12 cellular contexts compared by ENCODE assay signal in genomic region chr21:16302851-16303282, GRCh38.
DNase-seq lines count a peak whose midpoint lies in the region; TF ChIP-seq lines count a peak whose summit lies in the region.
"Had no signal": no experiment of that assay in that cellular context is flagged by ENCODE, and none has a peak within 500 bp of the region (broad histone marks: within the 10 kb centered on the region; RNA-seq: fewer than 3 reads in every experiment).

No MANE protein-coding gene starts in this region.

- H3K4me1 ChIP-seq in skeletal muscle satellite cell (ENCODE audit: control insufficient read depth, insufficient read depth, low read length), result peaks cover 10% of the 10 kb centered on the region

- peak overlapping the region; percentile 82 for H3K4me2 ChIP-seq in skeletal muscle satellite cell (ENCODE audit: low read length)

- no peaks in the 10 kb centered on the region for H3K36me3 ChIP-seq in brain microvascular endothelial cell (replicated peaks)
- H3K36me3 ChIP-seq in skeletal muscle satellite cell (ENCODE audit: insufficient read depth, low read length), result no peaks in the 10 kb centered on the region

- H3K9me3 ChIP-seq in skeletal muscle satellite cell (replicated peaks; ENCODE audit: low read length), result no peaks in the 10 kb centered on the region

- in situ Hi-C loops in brain microvascular endothelial cell (cut with HindIII; ENCODE audit: low pct_ligation_motif_present, low sequenced_read_pairs), result no loop called here

- H3K4me3 ChIP-seq in brain microvascular endothelial cell (ENCODE audit: low read depth, low read length) (no peak overlapping the region), skeletal muscle satellite cell (ENCODE audit: low read length) (peak overlapping the region; percentile 34)

- H3K9ac ChIP-seq in skeletal muscle satellite cell (ENCODE audit: low read depth, low read length), result peak overlapping the region; percentile 57

- H3K27me3 ChIP-seq in brain microvascular endothelial cell (replicated peaks) (no peaks in the 10 kb centered on the region), skeletal muscle satellite cell (ENCODE audit: control insufficient read depth, insufficient read depth, low read length) (no peaks in the 10 kb centered on the region)

- DNase-seq in H4 (ENCODE audit: low spot score), result peak; percentile 18
- peak; percentile 89 for DNase-seq in brain microvascular endothelial cell
- DNase-seq in inferior parietal cortex (ENCODE audit: extremely low spot score), result peak; percentile 73
- no peak for DNase-seq in NCI-H2081 treated with DMSO at 0.1 percent for 48 hours (lab: John Stamatoyannopoulos, UW)
- DNase-seq in GM19238 (ENCODE audit: insufficient read length, low spot score), result no peak
- no peak for DNase-seq in D341Med (ENCODE audit: low spot score)
- DNase-seq in DMS114 treated with DMSO at 0.1 percent for 48 hours (lab: John Stamatoyannopoulos, UW; ENCODE audit: unreplicated experiment), result no peak
- DNase-seq: activated gamma-delta T cell; NCI-H2029; stimulated activated CD4-positive, alpha-beta T cell treated with anti-CD3 and anti-CD28 coated beads, Interleukin-2, amount 100 ng/mL, for 24 hours; T-helper 2 cell had no signal

- TF ChIP-seq CTCF in brain microvascular endothelial cell (IDR thresholded peaks at IDR 0.05; ENCODE audit: low read depth, low read length, missing control alignments), result no peak

- peak overlapping the region; percentile 75 for H3K27ac ChIP-seq in brain microvascular endothelial cell

Comparison
In these comparisons a context has a peak if more than half of its experiments do, and no peak if none do; other contexts are left out.
1. DNase-seq: peak in H4 (single experiment), brain microvascular endothelial cell (single experiment) and inferior parietal cortex (single experiment); none in NCI-H2081 treated with DMSO at 0.1 percent for 48 hours (single experiment), GM19238 (single experiment), D341Med (single experiment) and DMS114 treated with DMSO at 0.1 percent for 48 hours (single experiment).